ENCODE assay signal across 8 cellular contexts in genomic region chr2:36597003-36597531, GRCh38. TPM values are rescaled to one million over a fixed set of nuclear protein-coding genes. Genes with fewer than 3 reads are reported as not detected.
DNase-seq lines count a peak whose midpoint lies in the region; ATAC-seq and TF ChIP-seq lines count a peak whose summit lies in the region.

No MANE protein-coding gene starts in this region.

- H3K36me3 ChIP-seq in Loucy (ENCODE audit: insufficient read depth, low read length) (no peaks in the 10 kb centered on the region), duodenal mucosa (ENCODE audit: control insufficient read depth in 1 of 2, insufficient read depth in 2 of 2, low read length in 2 of 2) (no peaks in the 10 kb centered on the region), neural cell (ENCODE audit: insufficient read depth, low read length) (no peaks in the 10 kb centered on the region)

- DNase-seq in NCI-H2196 (lab: John Stamatoyannopoulos, UW; ENCODE audit: unreplicated experiment), result no peak
- DNase-seq in NCI-H446 (lab: John Stamatoyannopoulos, UW), result no peak
- no peak for DNase-seq in globus pallidus (ENCODE audit: low spot score)

- H3K4me1 ChIP-seq in Loucy (ENCODE audit: insufficient read depth, low read length, poor library complexity, severe bottlenecking) (peaks cover 30% of the 10 kb centered on the region), duodenal mucosa (ENCODE audit: control insufficient read depth in 1 of 2, insufficient read depth in 2 of 2, low read length in 2 of 2) (peaks cover 28 to 30% of the 10 kb centered on the region in 2 donors)

- H3K9me3 ChIP-seq in Loucy (ENCODE audit: insufficient read depth, low read depth, low read length) (no peaks in the 10 kb centered on the region), duodenal mucosa (ENCODE audit: control insufficient read depth in 1 of 2, low read length in 2 of 2) (no peaks in the 10 kb centered on the region), neural cell (ENCODE audit: low read length) (no peaks in the 10 kb centered on the region)

- H3K9me2 ChIP-seq in Loucy (replicated peaks; ENCODE audit: low read depth, low read length), result no peaks in the 10 kb centered on the region
- no peaks in the 10 kb centered on the region for H3K9me2 ChIP-seq in neural cell (ENCODE audit: insufficient read depth, low read length)

- H2AFZ ChIP-seq in Loucy (ENCODE audit: low read length) (peak overlapping the region; percentile 40; the same call in 1 of the 2 replicates), neural cell (ENCODE audit: low read depth, low read length) (peak overlapping the region; percentile 72)

- H3F3A ChIP-seq in Loucy (ENCODE audit: low read depth) (no peaks in the 10 kb centered on the region), neural cell (ENCODE audit: insufficient read depth, low read length, poor library complexity, severe bottlenecking) (no peaks in the 10 kb centered on the region)

- TF ChIP-seq EP300 in neural cell (conservative IDR thresholded peaks at IDR 0.05; ENCODE audit: poor library complexity, severe bottlenecking), result no peak

- H3K4me3 ChIP-seq in Loucy (ENCODE audit: low read length, poor library complexity, severe bottlenecking), result peak overlapping the region; percentile 80
- H3K4me3 ChIP-seq in duodenal mucosa (ENCODE audit: low read depth in 1 of 2, low read length in 2 of 2), result peak overlapping the region; percentile 77 to 98
- peak overlapping the region; percentile 82 for H3K4me3 ChIP-seq in neural cell (ENCODE audit: low read length)

- ATAC-seq in GM21515 (IDR thresholded peaks at IDR 0.05; ENCODE audit: unreplicated experiment), result no peak

- H3K9ac ChIP-seq in Loucy (ENCODE audit: low read depth, low read length, poor library complexity, severe bottlenecking), result peak overlapping the region; percentile 59
- H3K9ac ChIP-seq in duodenal mucosa (ENCODE audit: low read depth in 1 of 2, low read length in 2 of 2), result peak overlapping the region; percentile 21 to 58
- peak overlapping the region; percentile 68 for H3K9ac ChIP-seq in neural cell (ENCODE audit: low read length)

- H4K20me1 ChIP-seq in Loucy (ENCODE audit: insufficient read depth, low read length, poor library complexity, severe bottlenecking) (peaks cover 16% of the 10 kb centered on the region), neural cell (ENCODE audit: insufficient read depth) (no peaks in the 10 kb centered on the region)

- no peak for TF ChIP-seq RAD21 in neural cell (conservative IDR thresholded peaks at IDR 0.05)

- TF ChIP-seq CTCF in C4-2B (conservative IDR thresholded peaks at IDR 0.05), result no peak
- TF ChIP-seq CTCF in Loucy (conservative IDR thresholded peaks at IDR 0.05; ENCODE audit: low read length), result no peak
- TF ChIP-seq CTCF in neural cell (IDR thresholded peaks at IDR 0.05; ENCODE audit: poor library complexity, severe bottlenecking), result no peak

- H3K27ac ChIP-seq in C4-2B, result peak overlapping the region; percentile 90
- no peak overlapping the region for H3K27ac ChIP-seq in duodenal mucosa (ENCODE audit: low read depth, low read length)
- no peak overlapping the region for H3K27ac ChIP-seq in neural cell (ENCODE audit: low read length)

- no peaks in the 10 kb centered on the region for H3K27me3 ChIP-seq in Loucy (ENCODE audit: insufficient read depth, low read length, poor library complexity, severe bottlenecking)
- H3K27me3 ChIP-seq in duodenal mucosa (ENCODE audit: control insufficient read depth in 1 of 2, insufficient read depth in 2 of 2, low read length in 2 of 2), result no peaks in the 10 kb centered on the region
- no peaks in the 10 kb centered on the region for H3K27me3 ChIP-seq in neural cell (ENCODE audit: insufficient read depth, low read depth, low read length)

- H3K4me2 ChIP-seq in Loucy (ENCODE audit: low read depth, low read length, poor library complexity, severe bottlenecking), result peak overlapping the region; percentile 81
- H3K4me2 ChIP-seq in neural cell (ENCODE audit: low read length), result peak overlapping the region; percentile 41

- peaks cover 34% of the 10 kb centered on the region for H3K79me2 ChIP-seq in Loucy (ENCODE audit: insufficient read depth, low read length)
- H3K79me2 ChIP-seq in neural cell (replicated peaks; ENCODE audit: insufficient read depth, low read length), result no peaks in the 10 kb centered on the region

TF ChIP-seq in neural cell, 6 proteins besides CTCF, POLR2A, EP300 and RAD21:
- TF ChIP-seq SMC3 (conservative IDR thresholded peaks at IDR 0.05; ENCODE audit: poor library complexity) (no peak), POLR2AphosphoS5 (IDR thresholded peaks at IDR 0.05) (no peak), REST (IDR thresholded peaks at IDR 0.05; ENCODE audit: borderline replicate concordance) (no peak), TAF1 (IDR thresholded peaks at IDR 0.05; ENCODE audit: low read depth) (no peak), EZH2 (IDR thresholded peaks at IDR 0.05; ENCODE audit: borderline replicate concordance, insufficient read depth, low read length, poor library complexity, severe bottlenecking) (no peak), MXI1 (conservative IDR thresholded peaks at IDR 0.05; ENCODE audit: poor library complexity, severe bottlenecking) (no peak)

RNA-seq across cellular contexts. Expression of gene FEZ2, which starts 0.9 kb away (rescaled TPM):
- 36.3 and 36.8 TPM in 2 replicates for polyA plus RNA-seq in neural cell
- polyA minus RNA-seq in neural cell, result 31.4 and 35.1 TPM in 2 replicates
